23 cellular contexts compared by ENCODE assay signal in genomic region chr3:40821316-40821715, GRCh38.
DNase-seq lines count a peak whose midpoint lies in the region; ATAC-seq, FAIRE-seq and TF ChIP-seq lines count a peak whose summit lies in the region.
"Had no signal": no experiment of that assay in that cellular context is flagged by ENCODE, and none has a peak within 500 bp of the region (broad histone marks: within the 10 kb centered on the region; RNA-seq: fewer than 3 reads in every experiment).

No MANE protein-coding gene starts in this region.

- CTCF ChIA-PET in MCF 10A (lab: Yijun Ruan, JAX) (interaction anchor here (0.8 kb wide), 1 partner anchor 20 kb away, joined by 4 read pairs; no protein-coding TSS in a partner anchor), mammary epithelial cell (lab: Charles Lee; ENCODE audit: low non-redundant PET) (no interaction called here)

- BruUV-seq in MCF 10A (replicated peaks; lab: Mats Ljungman, UMichigan) (no TSS peak), mammary epithelial cell (replicated peaks; lab: Mats Ljungman, UMichigan) (no TSS peak)

- no peak overlapping the region for H3K4me3 Mint-ChIP-seq in MCF 10A (ENCODE audit: unreplicated experiment)
- H3K4me3 Mint-ChIP-seq: CD14-positive monocyte; CD4-positive, alpha-beta memory T cell had no signal

- POLR2A ChIA-PET in MCF 10A (lab: Yijun Ruan, JAX), result interaction anchor here (0.6 to 1.3 kb wide), 3 partner anchors 11 to 377 kb away, joined by 3 to 4 read pairs (median 4); no protein-coding TSS in a partner anchor

- no peak for TF ChIP-seq CTCF in MCF 10A (IDR thresholded peaks at IDR 0.05; ENCODE audit: unreplicated experiment)
- no peak for TF ChIP-seq CTCF in mammary epithelial cell (conservative IDR thresholded peaks at IDR 0.05 in 1 of 2, IDR thresholded peaks at IDR 0.05 in 1 of 2; ENCODE audit: extremely low read depth in 1 of 2, insufficient read depth in 1 of 2, low read depth in 1 of 2, low read length in 2 of 2)
- TF ChIP-seq CTCF in bronchial epithelial cell (IDR thresholded peaks at IDR 0.05; ENCODE audit: insufficient read depth, low read length, severe bottlenecking), result no peak

- no peak overlapping the region for H3K9ac ChIP-seq in mammary epithelial cell (ENCODE audit: insufficient read depth, low read length)
- H3K9ac ChIP-seq: BLaER1 treated with 17β-estradiol and CSF1 and Interleukin-3, amounts not matched to agents 10 nM and 100 nM; GM23248 had no signal

- ATAC-seq in GM21360 (IDR thresholded peaks at IDR 0.05; ENCODE audit: unreplicated experiment), result no peak
- ATAC-seq: A549 had no signal

- H3K4me1 Mint-ChIP-seq in MCF 10A (ENCODE audit: insufficient read depth, unreplicated experiment), result no peaks in the 10 kb centered on the region
- H3K4me1 Mint-ChIP-seq: CD4-positive, alpha-beta memory T cell had no signal

- dilution Hi-C loops in mammary epithelial cell (cut with HindIII; ENCODE audit: low sequenced_read_pairs), result no loop called here

- no peaks in the 10 kb centered on the region for H3K9me3 Mint-ChIP-seq in MCF 10A (ENCODE audit: unreplicated experiment)

- H3K27ac Mint-ChIP-seq in MCF 10A (ENCODE audit: low read depth, unreplicated experiment), result no peak overlapping the region
- H3K27ac Mint-ChIP-seq: CD14-positive monocyte; CD4-positive, alpha-beta memory T cell had no signal

- H3K79me2 ChIP-seq in mammary epithelial cell (ENCODE audit: insufficient read depth, low read length), result no peaks in the 10 kb centered on the region

- DNase-seq in MCF 10A (ENCODE audit: unreplicated experiment) (peak; percentile 58), mammary epithelial cell (no peak), bronchial epithelial cell (ENCODE audit: low read depth) (peak; percentile 12), frontal cortex (ENCODE audit: low spot score in 2 of 2) (no peak)
- DNase-seq in stimulated activated CD8-positive, alpha-beta memory T cell treated with anti-CD3 and anti-CD28 coated beads, Interleukin-4, amount 100 ng/mL, for 48 hours, result no peak
- DNase-seq: ACHN; AML-193; BE2C; Caco-2; CD4-positive, alpha-beta memory T cell; DMS153; DND-41; GM23248; H7; HCEC 1CT had no signal

- FAIRE-seq in bronchial epithelial cell (lab: Jason Lieb, UNC) (no peak), frontal cortex (lab: Jason Lieb, UNC) (peak; percentile 13)
- FAIRE-seq: A549, G401.6, GM12892, H1 had no signal

- H3K36me3 Mint-ChIP-seq in MCF 10A (ENCODE audit: insufficient read depth, unreplicated experiment), result no peaks in the 10 kb centered on the region
- H3K36me3 Mint-ChIP-seq: CD14-positive monocyte; CD4-positive, alpha-beta memory T cell had no signal

- no peaks in the 10 kb centered on the region for H3K4me1 ChIP-seq in mammary epithelial cell (ENCODE audit: insufficient read depth, low read length)
- H3K4me1 ChIP-seq: A549; BE2C; BLaER1 treated with 17β-estradiol and CSF1 and Interleukin-3, amounts not matched to agents 10 nM and 100 nM; Caco-2 had no signal

- no peak overlapping the region for H2AFZ ChIP-seq in mammary epithelial cell (ENCODE audit: low read depth, low read length)
- H2AFZ ChIP-seq: GM23248 had no signal

- H3K9me3 ChIP-seq in mammary epithelial cell (replicated peaks; ENCODE audit: insufficient read depth, low read length), result no peaks in the 10 kb centered on the region
- H3K9me3 ChIP-seq: A549; BE2C; BLaER1 treated with 17β-estradiol and CSF1 and Interleukin-3, amounts not matched to agents 10 nM and 100 nM; Caco-2 had no signal

- 88% methylated on average over 1 of the region's 1 CpG for WGBS in mammary epithelial cell (ENCODE audit: low coverage, missing lambda C conversion rate)

- H3K27me3 ChIP-seq in mammary epithelial cell (ENCODE audit: insufficient read depth, low read length) (no peaks in the 10 kb centered on the region), bronchial epithelial cell (ENCODE audit: control insufficient read depth, insufficient read depth, low read length) (no peaks in the 10 kb centered on the region)
- H3K27me3 ChIP-seq: BE2C; BLaER1 treated with 17β-estradiol and CSF1 and Interleukin-3, amounts not matched to agents 10 nM and 100 nM had no signal

- intact Hi-C loops in MCF 10A (cut with micrococcal nuclease), result no loop called here
- intact Hi-C loops in mammary epithelial cell (cut with micrococcal nuclease), result no loop called here

- no peak overlapping the region for H3K4me2 ChIP-seq in mammary epithelial cell (ENCODE audit: insufficient read depth, low read depth, low read length)
- H3K4me2 ChIP-seq: A549; BLaER1 treated with 17β-estradiol and CSF1 and Interleukin-3, amounts not matched to agents 10 nM and 100 nM had no signal

- in situ Hi-C loops in mammary epithelial cell (cut with MboI; ENCODE audit: low sequenced_read_pairs in 2 of 2), result no loop called here

- no peaks in the 10 kb centered on the region for H4K20me1 ChIP-seq in mammary epithelial cell (ENCODE audit: insufficient read depth, low read length)
- H4K20me1 ChIP-seq: BLaER1 treated with 17β-estradiol and CSF1 and Interleukin-3, amounts not matched to agents 10 nM and 100 nM had no signal

- H3K36me3 ChIP-seq in mammary epithelial cell (ENCODE audit: insufficient read depth, low read length) (no peaks in the 10 kb centered on the region), bronchial epithelial cell (ENCODE audit: control insufficient read depth, insufficient read depth, low read length) (no peaks in the 10 kb centered on the region)
- H3K36me3 ChIP-seq: BE2C; BLaER1 treated with 17β-estradiol and CSF1 and Interleukin-3, amounts not matched to agents 10 nM and 100 nM had no signal

- no peak overlapping the region for H3K27ac ChIP-seq in mammary epithelial cell (ENCODE audit: insufficient read depth, low read depth, low read length)
- H3K27ac ChIP-seq: 22Rv1; A549; BLaER1 treated with 17β-estradiol and CSF1 and Interleukin-3, amounts not matched to agents 10 nM and 100 nM; GM23248 had no signal

- H3K4me3 ChIP-seq in mammary epithelial cell (replicated peaks in 1 of 3; ENCODE audit: insufficient read depth in 1 of 3, low read depth in 2 of 3, low read length in 3 of 3) (no peak overlapping the region), bronchial epithelial cell (ENCODE audit: low read depth, low read length) (no peak overlapping the region)
- H3K4me3 ChIP-seq: A549; BLaER1 treated with 17β-estradiol and CSF1 and Interleukin-3, amounts not matched to agents 10 nM and 100 nM; GM23248 had no signal

- no peaks in the 10 kb centered on the region for H3K27me3 Mint-ChIP-seq in MCF 10A (ENCODE audit: insufficient read depth, unreplicated experiment)

Comparison
In these comparisons a context has a peak if more than half of its experiments do, and no peak if none do; other contexts are left out.
1. DNase-seq: peak in MCF 10A (single experiment) and bronchial epithelial cell (single experiment); none in mammary epithelial cell (single experiment), frontal cortex (0 of 2) and stimulated activated CD8-positive, alpha-beta memory T cell treated with anti-CD3 and anti-CD28 coated beads, Interleukin-4, amount 100 ng/mL, for 48 hours (single experiment).